19 cellular contexts compared by ENCODE assay signal in genomic region chr2:136448435-136448834, GRCh38.
DNase-seq lines count a peak whose midpoint lies in the region; ATAC-seq and TF ChIP-seq lines count a peak whose summit lies in the region.
"Had no signal": no experiment of that assay in that cellular context is flagged by ENCODE, and none has a peak within 500 bp of the region (broad histone marks: within the 10 kb centered on the region; RNA-seq: fewer than 3 reads in every experiment).

No MANE protein-coding gene starts in this region.

- DNase-seq in Daoy (ENCODE audit: low read depth) = peak; percentile 6
- DNase-seq in NCI-H146 treated with DMSO at 0.1 percent for 48 hours (lab: John Stamatoyannopoulos, UW; ENCODE audit: unreplicated experiment) = peak; percentile 85
- peak; percentile 94 for DNase-seq in NCI-H69 (lab: John Stamatoyannopoulos, UW)
- peak; percentile 56 for DNase-seq in kidney tubule cell (ENCODE audit: low spot score)
- DNase-seq in nephron progenitor cell = no peak
- DNase-seq: activated CD4-positive, CD25-positive, alpha-beta regulatory T cell; activated CD8-positive, alpha-beta memory T cell treated with anti-CD3 and anti-CD28 coated beads for 24 hours; DMS153; effector CD4-positive, alpha-beta T cell; head of caudate nucleus; natural killer cell; psoas muscle; SHP77 treated with DMSO at 0.1 percent for 48 hours; tibial artery had no signal

- ATAC-seq in HG03469 (IDR thresholded peaks at IDR 0.05; ENCODE audit: unreplicated experiment) (no peak), HG02623 (IDR thresholded peaks at IDR 0.05; ENCODE audit: unreplicated experiment) (no peak)
- ATAC-seq: HCT116, natural killer cell, psoas muscle had no signal

- TF ChIP-seq CTCF in nephron progenitor cell (IDR thresholded peaks at IDR 0.05) = no peak

- H3K36me3 Mint-ChIP-seq in nephron progenitor cell (ENCODE audit: low read depth) = no peaks in the 10 kb centered on the region
- H3K36me3 Mint-ChIP-seq: memory B cell, natural killer cell had no signal

- no peak overlapping the region for H3K27ac Mint-ChIP-seq in nephron progenitor cell
- H3K27ac Mint-ChIP-seq: activated T-helper 1 cell treated with anti-CD3 and anti-CD28 coated beads, Interleukin-12 subunit alpha, Interleukin-12 subunit beta, Interleukin-2, Interleukin-4 antibody, amounts not matched to agents 30 ng/mL and 10 ng/mL and 1 ng/mL, durations not matched to agents 14 hours and 24 hours and 36 hours; memory B cell; natural killer cell had no signal

- H3K4me3 Mint-ChIP-seq in nephron progenitor cell = no peak overlapping the region
- H3K4me3 Mint-ChIP-seq: activated T-helper 1 cell treated with anti-CD3 and anti-CD28 coated beads, Interleukin-12 subunit alpha, Interleukin-12 subunit beta, Interleukin-2, Interleukin-4 antibody, amounts not matched to agents 30 ng/mL and 10 ng/mL and 1 ng/mL, durations not matched to agents 14 hours and 24 hours and 36 hours; memory B cell; natural killer cell had no signal

- no peaks in the 10 kb centered on the region for H3K4me1 Mint-ChIP-seq in nephron progenitor cell
- H3K4me1 Mint-ChIP-seq: memory B cell, natural killer cell had no signal

- H3K27me3 Mint-ChIP-seq in nephron progenitor cell (ENCODE audit: low read depth, poor library complexity) = peaks cover 18% of the 10 kb centered on the region

- no peaks in the 10 kb centered on the region for H3K9me3 Mint-ChIP-seq in nephron progenitor cell
- H3K9me3 Mint-ChIP-seq: activated T-helper 1 cell treated with anti-CD3 and anti-CD28 coated beads, Interleukin-12 subunit alpha, Interleukin-12 subunit beta, Interleukin-2, Interleukin-4 antibody, amounts not matched to agents 30 ng/mL and 10 ng/mL and 1 ng/mL, durations not matched to agents 14 hours and 24 hours and 36 hours; memory B cell; natural killer cell had no signal
